Comparison of ENCODE assay signal across 8 cellular contexts in genomic region chr17:48626470-48627241, GRCh38.
DNase-seq lines count a peak whose midpoint lies in the region; ATAC-seq lines count a peak whose summit lies in the region.

No MANE protein-coding gene starts in this region.

- DNase-seq in activated naive CD4-positive, alpha-beta T cell treated with Interleukin-2 at 50 U/mL for 16 hours, result peak; percentile 67
- no peak for DNase-seq in activated naive CD4-positive, alpha-beta T cell (lab: John Stamatoyannopoulos, UW)
- DNase-seq in activated CD4-positive, alpha-beta T cell treated with anti-CD3 and anti-CD28 coated beads for 4 hours, result peak; percentile 66 to 74
- DNase-seq in glomerular visceral epithelial cell (ENCODE audit: extremely low spot score) (peak; percentile 96), SIG-M5 (lab: John Stamatoyannopoulos, UW) (no peak), NCI-H2171 treated with DMSO at 0.1 percent for 48 hours (lab: John Stamatoyannopoulos, UW) (no peak)
- DNase-seq in stimulated activated CD8-positive, alpha-beta memory T cell treated with anti-CD3 and anti-CD28 coated beads, Interleukin-4, amount 100 ng/mL, for 24 hours (ENCODE audit: low read depth), result peak; percentile 41

- no peak for ATAC-seq in GM21515 (IDR thresholded peaks at IDR 0.05; ENCODE audit: unreplicated experiment)

Comparison
In these comparisons a context has a peak if more than half of its experiments do, and no peak if none do; other contexts are left out.
1. DNase-seq: peak in activated naive CD4-positive, alpha-beta T cell treated with Interleukin-2 at 50 U/mL for 16 hours (single experiment), activated CD4-positive, alpha-beta T cell treated with anti-CD3 and anti-CD28 coated beads for 4 hours (2 of 2), glomerular visceral epithelial cell (single experiment) and stimulated activated CD8-positive, alpha-beta memory T cell treated with anti-CD3 and anti-CD28 coated beads, Interleukin-4, amount 100 ng/mL, for 24 hours (single experiment); none in activated naive CD4-positive, alpha-beta T cell (0 of 4), SIG-M5 (single experiment) and NCI-H2171 treated with DMSO at 0.1 percent for 48 hours (single experiment).